In the genomic region with DNA sequence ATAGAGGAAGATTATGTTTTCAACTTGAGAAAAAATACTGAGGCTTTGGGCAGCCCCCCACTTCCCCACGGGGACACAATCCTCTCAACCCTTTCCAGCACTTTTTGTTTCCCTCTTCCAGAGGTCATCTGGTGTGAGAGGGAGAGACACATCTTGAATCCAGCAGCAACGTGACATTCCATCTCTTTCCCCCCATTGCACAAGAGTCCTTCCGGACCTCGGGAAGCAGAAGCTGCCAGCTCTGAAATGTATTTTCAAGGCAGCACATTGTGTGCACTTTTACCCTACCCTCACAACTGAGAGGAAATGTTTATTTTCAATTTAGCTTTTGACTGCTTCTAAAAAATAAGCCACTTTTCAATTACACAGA, we compare ENCODE assay signal across 9 cellular contexts. TPM values are rescaled to one million over a fixed set of nuclear protein-coding genes. Genes with fewer than 3 reads are reported as not detected.
DNase-seq lines count a peak whose midpoint lies in the region; ATAC-seq and TF ChIP-seq lines count a peak whose summit lies in the region.
"Had no signal": no experiment of that assay in that cellular context is flagged by ENCODE, and none has a peak within 500 bp of the region (broad histone marks: within the 10 kb centered on the region; RNA-seq: fewer than 3 reads in every experiment).

No MANE protein-coding gene starts in this region.

- no peaks in the 10 kb centered on the region for H3K9me3 Mint-ChIP-seq in activated naive CD8-positive, alpha-beta T cell treated with anti-CD3 and anti-CD28 coated beads, Interleukin-2, amount 50 U/mL, for 24 hours

- no peak for TF ChIP-seq EP300 in suprapubic skin (IDR thresholded peaks at IDR 0.05)

- H3K27ac Mint-ChIP-seq in activated naive CD8-positive, alpha-beta T cell treated with anti-CD3 and anti-CD28 coated beads, Interleukin-2, amount 50 U/mL, for 24 hours, result no peak overlapping the region

- no peaks in the 10 kb centered on the region for H3K27me3 ChIP-seq in suprapubic skin

- H3K36me3 ChIP-seq in suprapubic skin, result no peaks in the 10 kb centered on the region

- peaks cover 49% of the 10 kb centered on the region for H3K4me1 ChIP-seq in suprapubic skin

- no peaks in the 10 kb centered on the region for H3K4me1 Mint-ChIP-seq in activated naive CD8-positive, alpha-beta T cell treated with anti-CD3 and anti-CD28 coated beads, Interleukin-2, amount 50 U/mL, for 24 hours

- H3K27me3 Mint-ChIP-seq in activated naive CD8-positive, alpha-beta T cell treated with anti-CD3 and anti-CD28 coated beads, Interleukin-2, amount 50 U/mL, for 24 hours, result no peaks in the 10 kb centered on the region

- H3K27ac ChIP-seq in suprapubic skin, result peak overlapping the region; percentile 86

- peak; percentile 28 for DNase-seq in M059J (ENCODE audit: low read depth)
- peak; percentile 50 for DNase-seq in midbrain (lab: John Stamatoyannopoulos, UW)
- DNase-seq in suprapubic skin (ENCODE audit: low spot score in 2 of 2), result peak; percentile 79 to 80
- DNase-seq in NCI-H446 treated with DMSO at 0.1 percent for 48 hours (lab: John Stamatoyannopoulos, UW), result no peak
- no peak for DNase-seq in NCI-H2171 (lab: John Stamatoyannopoulos, UW)
- no peak for DNase-seq in activated naive CD8-positive, alpha-beta T cell treated with anti-CD3 and anti-CD28 coated beads, Interleukin-2, amount 50 U/mL, for 24 hours
- DNase-seq in medulla oblongata (ENCODE audit: extremely low spot score), result no peak
- DNase-seq: occipital lobe had no signal

- H3K9me3 ChIP-seq in suprapubic skin, result no peaks in the 10 kb centered on the region

- TF ChIP-seq CTCF in suprapubic skin (IDR thresholded peaks at IDR 0.05), result no peak

- 42% methylated on average over 4 of the region's 4 CpGs for WGBS in suprapubic skin

- H3K4me3 ChIP-seq in suprapubic skin, result no peak overlapping the region

- TF ChIP-seq POLR2A in suprapubic skin (IDR thresholded peaks at IDR 0.05), result no peak

- peak; percentile 54 for ATAC-seq in esophagus mucosa
- no peak for ATAC-seq in activated naive CD8-positive, alpha-beta T cell treated with anti-CD3 and anti-CD28 coated beads, Interleukin-2, amount 50 U/mL, for 24 hours

- no peak overlapping the region for H3K4me3 Mint-ChIP-seq in activated naive CD8-positive, alpha-beta T cell treated with anti-CD3 and anti-CD28 coated beads, Interleukin-2, amount 50 U/mL, for 24 hours

- H3K36me3 Mint-ChIP-seq in activated naive CD8-positive, alpha-beta T cell treated with anti-CD3 and anti-CD28 coated beads, Interleukin-2, amount 50 U/mL, for 24 hours (ENCODE audit: low read depth), result no peaks in the 10 kb centered on the region

RNA-seq across cellular contexts. Expression of gene FMO2, which starts 43.0 kb away (rescaled TPM):
- not detected in 2 replicates for total RNA-seq in M059J (2014; rRNA removed; shearing (Covaris generic))
- total RNA-seq in esophagus mucosa, result 113 TPM
- total RNA-seq in suprapubic skin, result 10 to 100 TPM in 1 of 4 donors, 1 to 10 TPM in 3; 3.8 to 23.1 (median 6.9) TPM

RNA-seq across cellular contexts. Expression of gene FMO3, which starts 51.4 kb away (rescaled TPM):
- 0.10 TPM in 1 of 2 replicates, not detected in the other for total RNA-seq in M059J (2014; rRNA removed; shearing (Covaris generic))
- total RNA-seq in esophagus mucosa (1.4 TPM), suprapubic skin (1 to 10 TPM in 2 of 4 donors, under 1 TPM in 2; 0.36 to 3.8 (median 1.7) TPM)
- total RNA-seq: occipital lobe had no signal

Comparison
In these comparisons a context has a peak if more than half of its experiments do, and no peak if none do; other contexts are left out.
1. DNase-seq: peak in M059J (single experiment), midbrain (single experiment) and suprapubic skin (2 of 2); none in NCI-H446 treated with DMSO at 0.1 percent for 48 hours (single experiment), NCI-H2171 (single experiment), activated naive CD8-positive, alpha-beta T cell treated with anti-CD3 and anti-CD28 coated beads, Interleukin-2, amount 50 U/mL, for 24 hours (single experiment) and medulla oblongata (single experiment).